In genomic region chrX:153819398-153820083, GRCh38 we compare ENCODE assay signal across 9 cellular contexts. TPM values are rescaled to one million over a fixed set of nuclear protein-coding genes. Genes with fewer than 3 reads are reported as not detected.
DNase-seq lines count a peak whose midpoint lies in the region; ATAC-seq and FAIRE-seq lines count a peak whose summit lies in the region.
"Had no signal": no experiment of that assay in that cellular context is flagged by ENCODE, and none has a peak within 500 bp of the region (broad histone marks: within the 10 kb centered on the region; RNA-seq: fewer than 3 reads in every experiment).

No MANE protein-coding gene starts in this region.

- CTCF ChIA-PET in activated CD4-positive, alpha-beta T cell treated with anti-CD3 and anti-CD28 coated beads for 36 hours (lab: Charles Lee): interaction anchor here (1.4 kb wide), 1 partner anchor 9 kb away, joined by 4 read pairs; no protein-coding TSS in a partner anchor
- CTCF ChIA-PET in activated CD8-positive, alpha-beta T cell treated with anti-CD3 and anti-CD28 coated beads, Interleukin-2, amount 10 ng/mL, durations not matched to agents 7 days and 5 days (lab: Charles Lee): interaction anchor here (0.8 kb wide), 1 partner anchor 9 kb away, joined by 3 read pairs; no protein-coding TSS in a partner anchor

- peaks cover 48% of the 10 kb centered on the region for H3K4me1 Mint-ChIP-seq in activated CD4-positive, alpha-beta T cell treated with anti-CD3 and anti-CD28 coated beads for 36 hours
- peaks cover 54% of the 10 kb centered on the region for H3K4me1 Mint-ChIP-seq in activated CD8-positive, alpha-beta T cell treated with anti-CD3 and anti-CD28 coated beads, Interleukin-2, amount 10 ng/mL, durations not matched to agents 7 days and 5 days (ENCODE audit: low read depth)

- H3K27ac ChIP-seq in thymus (ENCODE audit: low read depth) (no peak overlapping the region), small intestine (ENCODE audit: low read depth in 1 of 2, low read length in 1 of 2) (peak overlapping the region in 1 of 2 donors; percentile 31)

- H3K36me3 ChIP-seq in thymus (ENCODE audit: control insufficient read depth, insufficient read depth) (no peaks in the 10 kb centered on the region), small intestine (ENCODE audit: control insufficient read depth in 2 of 2, insufficient read depth in 2 of 2, low read length in 2 of 2) (no peaks in the 10 kb centered on the region)

- no peak for ATAC-seq in activated CD4-positive, alpha-beta T cell treated with anti-CD3 and anti-CD28 coated beads for 36 hours
- ATAC-seq in activated CD8-positive, alpha-beta T cell treated with anti-CD3 and anti-CD28 coated beads, Interleukin-2, amount 10 ng/mL, durations not matched to agents 7 days and 5 days: peak; percentile 4

- intact Hi-C loops in activated CD4-positive, alpha-beta T cell treated with anti-CD3 and anti-CD28 coated beads for 36 hours (cut with DNase I, micrococcal nuclease): loop anchor here in 1 of 2 experiments (1.0 to 5.0 kb wide), 4 partner anchors 11 to 83 kb away; partner anchors contain the start of genes AVPR2, L1CAM and PDZD4

- H3K27me3 ChIP-seq in thymus (ENCODE audit: control insufficient read depth, insufficient read depth) (no peaks in the 10 kb centered on the region), small intestine (ENCODE audit: control insufficient read depth in 2 of 2, insufficient read depth in 2 of 2, low read length in 2 of 2) (peaks cover 0 to 3% of the 10 kb centered on the region in 2 donors)

- H3K9me3 Mint-ChIP-seq in activated CD4-positive, alpha-beta T cell treated with anti-CD3 and anti-CD28 coated beads for 36 hours (ENCODE audit: low read depth): no peaks in the 10 kb centered on the region
- H3K9me3 Mint-ChIP-seq in activated CD8-positive, alpha-beta T cell treated with anti-CD3 and anti-CD28 coated beads, Interleukin-2, amount 10 ng/mL, durations not matched to agents 7 days and 5 days (ENCODE audit: insufficient read depth): no peaks in the 10 kb centered on the region

- no peak for DNase-seq in activated CD4-positive, alpha-beta T cell treated with anti-CD3 and anti-CD28 coated beads for 36 hours
- no peak for DNase-seq in activated CD4-positive, alpha-beta T cell treated with anti-CD3 and anti-CD28 coated beads for 48 hours
- DNase-seq in activated CD8-positive, alpha-beta T cell treated with anti-CD3 and anti-CD28 coated beads, Interleukin-2, amount 10 ng/mL, durations not matched to agents 7 days and 5 days: no peak
- DNase-seq in left kidney (ENCODE audit: low read depth, low spot score) (peak; percentile 35), occipital lobe (lab: John Stamatoyannopoulos, UW) (no peak), small intestine (no peak), NCI-H446 (lab: John Stamatoyannopoulos, UW) (no peak)

- no peaks in the 10 kb centered on the region for H3K27me3 Mint-ChIP-seq in activated CD4-positive, alpha-beta T cell treated with anti-CD3 and anti-CD28 coated beads for 36 hours
- H3K27me3 Mint-ChIP-seq in activated CD8-positive, alpha-beta T cell treated with anti-CD3 and anti-CD28 coated beads, Interleukin-2, amount 10 ng/mL, durations not matched to agents 7 days and 5 days (ENCODE audit: low read depth): peaks cover 22% of the 10 kb centered on the region

- H3K9me3 ChIP-seq in thymus (ENCODE audit: control insufficient read depth) (no peaks in the 10 kb centered on the region), small intestine (ENCODE audit: control insufficient read depth, low read depth) (no peaks in the 10 kb centered on the region)

- no peaks in the 10 kb centered on the region for H3K4me1 ChIP-seq in thymus (ENCODE audit: control insufficient read depth, insufficient read depth, low read length)
- H3K4me1 ChIP-seq in small intestine (ENCODE audit: control insufficient read depth in 2 of 2, insufficient read depth in 1 of 2, low read depth in 1 of 2, low read length in 1 of 2): no peaks in the 10 kb centered on the region

- WGBS in thymus: 41% methylated on average over 22 of the region's 22 CpGs
- WGBS in small intestine, 3 donors: 34 to 58% (median 41%) methylated on average over 15 to 22 of the region's 22 CpGs

- H3K27ac Mint-ChIP-seq in activated CD4-positive, alpha-beta T cell treated with anti-CD3 and anti-CD28 coated beads for 36 hours: no peak overlapping the region
- H3K27ac Mint-ChIP-seq in activated CD8-positive, alpha-beta T cell treated with anti-CD3 and anti-CD28 coated beads, Interleukin-2, amount 10 ng/mL, durations not matched to agents 7 days and 5 days: no peak overlapping the region

- no peaks in the 10 kb centered on the region for H3K36me3 Mint-ChIP-seq in activated CD4-positive, alpha-beta T cell treated with anti-CD3 and anti-CD28 coated beads for 36 hours (ENCODE audit: low read depth)
- H3K36me3 Mint-ChIP-seq in activated CD8-positive, alpha-beta T cell treated with anti-CD3 and anti-CD28 coated beads, Interleukin-2, amount 10 ng/mL, durations not matched to agents 7 days and 5 days (ENCODE audit: low read depth): no peaks in the 10 kb centered on the region

- no peak for FAIRE-seq in small intestine (lab: Jason Lieb, UNC)

- POLR2A ChIA-PET in activated CD4-positive, alpha-beta T cell treated with anti-CD3 and anti-CD28 coated beads for 36 hours (lab: Charles Lee): no interaction called here
- POLR2A ChIA-PET in activated CD8-positive, alpha-beta T cell treated with anti-CD3 and anti-CD28 coated beads, Interleukin-2, amount 10 ng/mL, durations not matched to agents 7 days and 5 days (lab: Charles Lee): no interaction called here

- peak overlapping the region; percentile 52 for H3K4me3 Mint-ChIP-seq in activated CD4-positive, alpha-beta T cell treated with anti-CD3 and anti-CD28 coated beads for 36 hours
- H3K4me3 Mint-ChIP-seq in activated CD8-positive, alpha-beta T cell treated with anti-CD3 and anti-CD28 coated beads, Interleukin-2, amount 10 ng/mL, durations not matched to agents 7 days and 5 days: peak overlapping the region; percentile 36

- H3K4me3 ChIP-seq in thymus (ENCODE audit: low read length) (peak overlapping the region; percentile 44), small intestine (ENCODE audit: low read depth in 1 of 2, low read length in 2 of 2) (no peak overlapping the region)

RNA-seq across cellular contexts. Expression of gene PDZD4, which starts 10.8 kb away (rescaled TPM):
- 1 to 10 TPM; 2.4 to 4.3 TPM for total RNA-seq in activated CD4-positive, alpha-beta T cell treated with anti-CD3 and anti-CD28 coated beads for 36 hours
- total RNA-seq in activated CD8-positive, alpha-beta T cell treated with anti-CD3 and anti-CD28 coated beads, Interleukin-2, amount 10 ng/mL, durations not matched to agents 7 days and 5 days: under 1 TPM; 0.10 to 0.16 TPM
- 7.9 TPM for polyA plus RNA-seq in thymus
- 148 TPM for total RNA-seq in occipital lobe
- polyA plus RNA-seq in small intestine: 10 to 100 TPM in 1 of 3 donors, 1 to 10 TPM in 1, under 1 TPM in 1; 0.22 to 11.5 (median 2.4) TPM
- total RNA-seq: OCI-LY7 had no signal

RNA-seq across cellular contexts. Expression of gene SSR4, which starts 25.1 kb away (rescaled TPM):
- 100 to 1,000 TPM; 124 to 146 TPM for total RNA-seq in activated CD4-positive, alpha-beta T cell treated with anti-CD3 and anti-CD28 coated beads for 36 hours
- 100 to 1,000 TPM; 182 to 190 TPM for total RNA-seq in activated CD8-positive, alpha-beta T cell treated with anti-CD3 and anti-CD28 coated beads, Interleukin-2, amount 10 ng/mL, durations not matched to agents 7 days and 5 days
- polyA plus RNA-seq in thymus (328 TPM), small intestine (100 to 1,000 TPM; 331 to 694 (median 560) TPM)
- 78.9 TPM for total RNA-seq in occipital lobe

RNA-seq across cellular contexts. Expression of gene IDH3G, which starts 25.4 kb away (rescaled TPM):
- total RNA-seq in activated CD4-positive, alpha-beta T cell treated with anti-CD3 and anti-CD28 coated beads for 36 hours: 10 to 100 TPM; 48.8 to 62.4 TPM
- total RNA-seq in activated CD8-positive, alpha-beta T cell treated with anti-CD3 and anti-CD28 coated beads, Interleukin-2, amount 10 ng/mL, durations not matched to agents 7 days and 5 days: 10 to 100 TPM; 63.2 to 66.9 TPM
- 39.2 TPM for polyA plus RNA-seq in thymus
- total RNA-seq in occipital lobe: 29.0 TPM
- 100 to 1,000 TPM in 1 of 3 donors, 10 to 100 TPM in 2; 80.0 to 114 (median 91.1) TPM for polyA plus RNA-seq in small intestine

RNA-seq across cellular contexts. Expression of gene SRPK3, which starts 38.7 kb away (rescaled TPM):
- total RNA-seq in activated CD4-positive, alpha-beta T cell treated with anti-CD3 and anti-CD28 coated beads for 36 hours: not detected
- total RNA-seq in activated CD8-positive, alpha-beta T cell treated with anti-CD3 and anti-CD28 coated beads, Interleukin-2, amount 10 ng/mL, durations not matched to agents 7 days and 5 days: not detected
- polyA plus RNA-seq in thymus: 0.75 TPM
- total RNA-seq in occipital lobe: 0.16 TPM
- polyA plus RNA-seq in small intestine: under 1 TPM in 2 of 3 donors, not detected in 1; 0.15 to 0.27 TPM
- total RNA-seq: OCI-LY7 had no signal

RNA-seq across cellular contexts. Expression of gene PLXNB3, which starts 55.5 kb away (rescaled TPM):
- total RNA-seq in activated CD4-positive, alpha-beta T cell treated with anti-CD3 and anti-CD28 coated beads for 36 hours: 1 to 10 TPM; 1.6 to 2.4 TPM
- 1 to 10 TPM in 1 of 2 experiments, under 1 TPM in 1; 0.83 to 1.4 TPM for total RNA-seq in activated CD8-positive, alpha-beta T cell treated with anti-CD3 and anti-CD28 coated beads, Interleukin-2, amount 10 ng/mL, durations not matched to agents 7 days and 5 days
- polyA plus RNA-seq in thymus: 0.71 TPM
- total RNA-seq in occipital lobe: 0.47 TPM
- 1 to 10 TPM in 1 of 3 donors, under 1 TPM in 1, not detected in 1; 0.54 to 1.6 TPM for polyA plus RNA-seq in small intestine
- total RNA-seq: OCI-LY7 had no signal

Comparison
In these comparisons a context has a peak if more than half of its experiments do, and no peak if none do; other contexts are left out.
1. RNA of gene PDZD4, which starts 10.8 kb away (total RNA-seq): 148 TPM in occipital lobe (single experiment); 2.4 to 4.3 TPM in activated CD4-positive, alpha-beta T cell treated with anti-CD3 and anti-CD28 coated beads for 36 hours and 0.10 to 0.16 TPM in activated CD8-positive, alpha-beta T cell treated with anti-CD3 and anti-CD28 coated beads, Interleukin-2, amount 10 ng/mL, durations not matched to agents 7 days and 5 days; every median in the first group is over 10 times any median in the second.